In the genomic region with DNA sequence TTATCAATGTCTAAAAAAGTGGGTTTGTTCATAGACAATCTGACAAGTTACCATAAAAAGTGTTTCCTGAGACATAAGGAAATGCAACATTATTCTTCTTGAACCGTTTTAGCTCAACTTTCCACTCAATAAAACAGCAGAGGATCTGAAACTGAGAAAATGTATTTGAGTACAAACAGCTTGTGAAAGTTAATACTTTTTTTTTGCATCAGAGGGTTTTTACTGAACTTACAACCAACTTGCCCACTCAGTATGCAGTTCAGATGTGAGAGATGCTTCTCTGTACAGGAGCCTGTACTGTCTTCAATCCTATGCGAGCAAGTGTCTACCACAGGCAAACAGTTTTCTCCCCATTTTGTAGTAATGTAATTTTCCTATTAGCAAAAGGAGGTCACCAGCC, we compare ENCODE assay signal across 8 cellular contexts.
DNase-seq lines count a peak whose midpoint lies in the region; ATAC-seq and TF ChIP-seq lines count a peak whose summit lies in the region.
"Not testable (repeated sequence)": the region's sequence is repeated elsewhere in the genome, so short reads cannot be mapped to it uniquely, and the experiment has no call there.

No MANE protein-coding gene starts in this region.

- H3K9me3 Mint-ChIP-seq in stimulated activated naive B cell treated with anti-CD40 and anti-IgM and Interleukin-4, amounts not matched to agents 10 μg/mL and 1 μg/mL and 100 μg/mL, for 72 hours = not testable (repeated sequence)

- H3K4me1 Mint-ChIP-seq in stimulated activated naive B cell treated with anti-CD40 and anti-IgM and Interleukin-4, amounts not matched to agents 10 μg/mL and 1 μg/mL and 100 μg/mL, for 72 hours = peaks cover 16 to 24% of the 10 kb centered on the region in 2 donors

- not testable (repeated sequence) for H3K36me3 Mint-ChIP-seq in stimulated activated naive B cell treated with anti-CD40 and anti-IgM and Interleukin-4, amounts not matched to agents 10 μg/mL and 1 μg/mL and 100 μg/mL, for 72 hours

- peak; percentile 84 for DNase-seq in MM.1S
- not testable (repeated sequence) for DNase-seq in stimulated activated naive B cell treated with anti-CD40 and anti-IgM and Interleukin-4, amounts not matched to agents 10 μg/mL and 1 μg/mL and 100 μg/mL, for 72 hours

- H3K9me3 ChIP-seq in MM.1S (replicated peaks; ENCODE audit: insufficient read depth, low read length) = not testable (repeated sequence)

- peaks cover 22% of the 10 kb centered on the region for H3K4me1 ChIP-seq in MM.1S (ENCODE audit: low read length)

- not testable (repeated sequence) for H3K9me2 ChIP-seq in MM.1S (replicated peaks; ENCODE audit: insufficient read depth, low read length)

- not testable (repeated sequence) for H3K79me2 ChIP-seq in MM.1S (ENCODE audit: low read length)

- H3K4me3 Mint-ChIP-seq in stimulated activated naive B cell treated with anti-CD40 and anti-IgM and Interleukin-4, amounts not matched to agents 10 μg/mL and 1 μg/mL and 100 μg/mL, for 72 hours = not testable (repeated sequence)

- TF ChIP-seq CTCF in MM.1S (IDR thresholded peaks at IDR 0.05; ENCODE audit: low read length) = not testable (repeated sequence)

- H3K27me3 Mint-ChIP-seq in stimulated activated naive B cell treated with anti-CD40 and anti-IgM and Interleukin-4, amounts not matched to agents 10 μg/mL and 1 μg/mL and 100 μg/mL, for 72 hours = not testable (repeated sequence)

- H3K27ac Mint-ChIP-seq in stimulated activated naive B cell treated with anti-CD40 and anti-IgM and Interleukin-4, amounts not matched to agents 10 μg/mL and 1 μg/mL and 100 μg/mL, for 72 hours = peak overlapping the region; percentile 21

- H3K36me3 ChIP-seq in MM.1S (replicated peaks; ENCODE audit: insufficient read depth, low read length) = not testable (repeated sequence)

- peak overlapping the region; percentile 30; the same call in 1 of the 2 replicates for H3K4me2 ChIP-seq in MM.1S (ENCODE audit: low read depth, low read length)

- H3F3A ChIP-seq in MM.1S (ENCODE audit: insufficient read depth, low read length) = peaks cover 11% of the 10 kb centered on the region

- ATAC-seq in GM18502 (IDR thresholded peaks at IDR 0.05; ENCODE audit: poor library complexity, unreplicated experiment) = peak; percentile 88
- peak; percentile 88 for ATAC-seq in GM19035 (IDR thresholded peaks at IDR 0.05; ENCODE audit: unreplicated experiment)
- ATAC-seq in GM21360 (IDR thresholded peaks at IDR 0.05; ENCODE audit: unreplicated experiment) = peak; percentile 88
- peak; percentile 89 for ATAC-seq in GM21786 (IDR thresholded peaks at IDR 0.05; ENCODE audit: unreplicated experiment)
- ATAC-seq in HG02938 (IDR thresholded peaks at IDR 0.05; ENCODE audit: unreplicated experiment) = peak; percentile 93
- peak; percentile 58 for ATAC-seq in HG03196 (IDR thresholded peaks at IDR 0.05; ENCODE audit: unreplicated experiment)
- ATAC-seq in stimulated activated naive B cell treated with anti-CD40 and anti-IgM and Interleukin-4, amounts not matched to agents 10 μg/mL and 1 μg/mL and 100 μg/mL, for 72 hours (replicated peaks) = peak; percentile 88 to 91

- H3K27ac ChIP-seq in MM.1S (ENCODE audit: low read length) = peak overlapping the region; percentile 42; the same call in 1 of the 2 replicates

- H3K9ac ChIP-seq in MM.1S (ENCODE audit: low read length) = not testable (repeated sequence)

- H2AFZ ChIP-seq in MM.1S (ENCODE audit: low read length) = not testable (repeated sequence)

- H4K20me1 ChIP-seq in MM.1S (ENCODE audit: insufficient read depth, low read length) = not testable (repeated sequence)

- not testable (repeated sequence) for H3K27me3 ChIP-seq in MM.1S (replicated peaks; ENCODE audit: insufficient read depth, low read length)

- H3K4me3 ChIP-seq in MM.1S (ENCODE audit: low read length) = not testable (repeated sequence)
